Comparison of ENCODE assay signal across 8 cellular contexts in the genomic region with DNA sequence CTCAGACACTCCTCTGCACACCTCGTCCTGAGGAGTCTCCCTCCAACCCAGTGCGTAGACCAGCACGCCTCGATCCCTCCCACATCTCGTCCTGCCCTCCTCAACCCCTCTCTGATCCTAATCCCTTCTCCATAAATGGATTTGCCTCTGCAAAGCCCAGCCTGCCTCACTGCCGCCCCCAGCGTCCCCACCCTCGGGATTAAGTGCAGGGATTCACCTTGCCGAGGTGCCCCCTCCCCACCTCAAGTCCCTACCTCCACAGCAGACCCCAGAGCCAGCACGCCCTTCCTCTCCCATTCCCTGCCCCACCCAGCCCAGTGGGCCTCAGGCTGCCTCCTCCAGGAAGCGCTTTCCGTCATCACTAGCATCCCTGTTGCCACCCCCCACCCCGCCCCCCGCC. TPM values are rescaled to one million over a fixed set of nuclear protein-coding genes. Genes with fewer than 3 reads are reported as not detected.
DNase-seq lines count a peak whose midpoint lies in the region; ATAC-seq and TF ChIP-seq lines count a peak whose summit lies in the region.
"Had no signal": no experiment of that assay in that cellular context is flagged by ENCODE, and none has a peak within 500 bp of the region (broad histone marks: within the 10 kb centered on the region; RNA-seq: fewer than 3 reads in every experiment).

No MANE protein-coding gene starts in this region.

- intact Hi-C loops in activated B cell treated with CpG ODN at 0.5 μM for 24 hours (cut with micrococcal nuclease), result loop anchor here (10.0 kb wide), 1 partner anchor 755 kb away; no protein-coding TSS in a partner anchor
- intact Hi-C loops in uterus (cut with DNase I; ENCODE audit: low total_unique reads), result no loop called here

- no peak for TF ChIP-seq CTCF in DOHH2 (IDR thresholded peaks at IDR 0.05; ENCODE audit: low read depth, low read length, poor library complexity, severe bottlenecking)
- TF ChIP-seq CTCF in activated B cell treated with CpG ODN at 0.5 μM for 24 hours (IDR thresholded peaks at IDR 0.05), result no peak
- no peak for TF ChIP-seq CTCF in mesothelial cell of epicardium (IDR thresholded peaks at IDR 0.05; ENCODE audit: unreplicated experiment)
- TF ChIP-seq CTCF in uterus (IDR thresholded peaks at IDR 0.05), result no peak

- H3K36me3 Mint-ChIP-seq in activated B cell treated with CpG ODN at 0.5 μM for 24 hours (ENCODE audit: low read depth), result no peaks in the 10 kb centered on the region
- no peaks in the 10 kb centered on the region for H3K36me3 Mint-ChIP-seq in mesothelial cell of epicardium

- H3K9me3 ChIP-seq in DOHH2 (ENCODE audit: control insufficient read depth, insufficient read depth, low read length), result no peaks in the 10 kb centered on the region
- no peaks in the 10 kb centered on the region for H3K9me3 ChIP-seq in uterus

- no peak for ATAC-seq in activated B cell treated with CpG ODN at 0.5 μM for 24 hours (ENCODE audit: low read depth)
- ATAC-seq: left colon had no signal

- H3K27me3 ChIP-seq in DOHH2 (ENCODE audit: control insufficient read depth, low read length) (no peaks in the 10 kb centered on the region), uterus (no peaks in the 10 kb centered on the region)

- H3K9me3 Mint-ChIP-seq in activated B cell treated with CpG ODN at 0.5 μM for 24 hours (no peaks in the 10 kb centered on the region), mesothelial cell of epicardium (no peaks in the 10 kb centered on the region)

- CTCF ChIA-PET in activated B cell treated with CpG ODN at 0.5 μM for 24 hours (lab: Charles Lee), result no interaction called here

- peaks cover 83% of the 10 kb centered on the region for H3K79me2 ChIP-seq in DOHH2 (ENCODE audit: control insufficient read depth, low read length)

- H3F3A ChIP-seq in DOHH2 (ENCODE audit: control insufficient read depth, insufficient read depth), result peaks cover 18% of the 10 kb centered on the region

- H3K4me1 ChIP-seq in DOHH2 (ENCODE audit: control insufficient read depth, low read length) (peaks cover 78% of the 10 kb centered on the region), uterus (peaks cover 0 to 42% of the 10 kb centered on the region in 2 donors)

- POLR2A ChIA-PET in activated B cell treated with CpG ODN at 0.5 μM for 24 hours (lab: Charles Lee), result interaction anchor here (1.7 kb wide), 1 partner anchor 192 kb away, joined by 5 read pairs; a partner anchor contains a TSS

- H3K4me1 Mint-ChIP-seq in activated B cell treated with CpG ODN at 0.5 μM for 24 hours, result peaks cover 69% of the 10 kb centered on the region
- H3K4me1 Mint-ChIP-seq in mesothelial cell of epicardium, result peaks cover 47% of the 10 kb centered on the region

- H3K4me3 Mint-ChIP-seq in activated B cell treated with CpG ODN at 0.5 μM for 24 hours, result peak overlapping the region; percentile 53
- peak overlapping the region; percentile 41 for H3K4me3 Mint-ChIP-seq in mesothelial cell of epicardium

- H3K4me3 ChIP-seq in DOHH2 (ENCODE audit: low read length) (no peak overlapping the region), uterus (no peak overlapping the region)

- H3K27ac Mint-ChIP-seq in activated B cell treated with CpG ODN at 0.5 μM for 24 hours, result peak overlapping the region; percentile 60
- H3K27ac Mint-ChIP-seq in mesothelial cell of epicardium, result peak overlapping the region; percentile 87

- DNase-seq in activated B cell treated with CpG ODN at 0.5 μM for 24 hours, result no peak
- no peak for DNase-seq in mesothelial cell of epicardium (ENCODE audit: low spot score in 2 of 2, unreplicated experiment in 2 of 2)
- no peak for DNase-seq in uterus
- no peak for DNase-seq in NCI-H2171 treated with DMSO at 0.1 percent for 48 hours (lab: John Stamatoyannopoulos, UW)
- DNase-seq in NCI-H187 (lab: John Stamatoyannopoulos, UW), result no peak
- DNase-seq: NCI-H748 treated with DMSO at 0.1 percent for 48 hours had no signal

- H3K36me3 ChIP-seq in DOHH2 (ENCODE audit: control insufficient read depth, low read length) (peaks cover 2% of the 10 kb centered on the region; the same call in 1 of the 2 replicates), uterus (no peaks in the 10 kb centered on the region)

- H3K27me3 Mint-ChIP-seq in activated B cell treated with CpG ODN at 0.5 μM for 24 hours, result no peaks in the 10 kb centered on the region
- peaks cover 13% of the 10 kb centered on the region for H3K27me3 Mint-ChIP-seq in mesothelial cell of epicardium (ENCODE audit: low read depth)

- H3K27ac ChIP-seq in DOHH2 (ENCODE audit: low read depth, low read length) (no peak overlapping the region), uterus (peak overlapping the region in 1 of 2 donors; percentile 13)

- H3K4me2 ChIP-seq in DOHH2 (ENCODE audit: low read length), result peak overlapping the region; percentile 83

- no peaks in the 10 kb centered on the region for H3K9me2 ChIP-seq in DOHH2 (replicated peaks; ENCODE audit: control insufficient read depth, low read length)

- no peak for TF ChIP-seq POLR2A in uterus (IDR thresholded peaks at IDR 0.05)

- H4K20me1 ChIP-seq in DOHH2 (ENCODE audit: control insufficient read depth, insufficient read depth, low read depth, low read length), result 0 out of 2 replicates have a peak, but pooled peaks cover 10% of the 10 kb centered on the region

RNA-seq across cellular contexts. Expression of a gene that starts 4.1 kb away (rescaled TPM):
- 21.5 and 25.2 TPM in 2 replicates for total RNA-seq in activated B cell treated with CpG ODN at 0.5 μM for 24 hours
- 22.0 to 24.1 TPM (median 23.5 TPM) in 3 replicates for total RNA-seq in mesothelial cell of epicardium
- total RNA-seq in uterus, result 10 to 100 TPM in 1 of 4 donors, 1 to 10 TPM in 1, under 1 TPM in 1, not detected in 1; 0.26 to 17.7 (median 3.9) TPM

RNA-seq across cellular contexts. Expression of a gene that starts 11.0 kb away (rescaled TPM):
- total RNA-seq in activated B cell treated with CpG ODN at 0.5 μM for 24 hours (56.3 and 69.6 TPM in 2 replicates), mesothelial cell of epicardium (41.6 to 46.6 TPM (median 44.3 TPM) in 3 replicates), uterus (10 to 100 TPM in 2 of 4 donors, 1 to 10 TPM in 2; 1.5 to 67.4 (median 25.1) TPM)

RNA-seq across cellular contexts. Expression of a gene that starts 26.0 kb away (rescaled TPM):
- total RNA-seq in activated B cell treated with CpG ODN at 0.5 μM for 24 hours (57.4 and 64.3 TPM in 2 replicates), mesothelial cell of epicardium (59.4 to 67.2 TPM (median 62.0 TPM) in 3 replicates), uterus (100 to 1,000 TPM in 1 of 4 donors, 10 to 100 TPM in 3; 33.8 to 142 (median 63.7) TPM)

RNA-seq across cellular contexts. Expression of a gene that starts 45.9 kb away (rescaled TPM):
- total RNA-seq in activated B cell treated with CpG ODN at 0.5 μM for 24 hours (8.5 and 14.1 TPM in 2 replicates), mesothelial cell of epicardium (14.2 to 17.2 TPM (median 15.5 TPM) in 3 replicates), uterus (1 to 10 TPM; 1.0 to 5.5 (median 2.8) TPM)

RNA-seq across cellular contexts. Expression of a gene that starts 45.9 kb away (rescaled TPM):
- total RNA-seq in activated B cell treated with CpG ODN at 0.5 μM for 24 hours (47.6 and 59.7 TPM in 2 replicates), mesothelial cell of epicardium (93.5 to 97.7 TPM (median 93.5 TPM) in 3 replicates), uterus (10 to 100 TPM in 3 of 4 donors, 1 to 10 TPM in 1; 9.5 to 68.9 (median 28.0) TPM)
